Comparison of ENCODE assay signal across 15 cellular contexts in genomic region chr1:227544677-227545076, GRCh38. TPM values are rescaled to one million over a fixed set of nuclear protein-coding genes. Genes with fewer than 3 reads are reported as not detected.
A peak's percentile ranks its signal among the peaks of the same experiment; 100 is the strongest.
DNase-seq lines count a peak whose midpoint lies in the region; TF ChIP-seq lines count a peak whose summit lies in the region.
"Had no signal": no experiment of that assay in that cellular context is flagged by ENCODE, and none has a peak within 500 bp of the region (broad histone marks: within the 10 kb centered on the region; RNA-seq: fewer than 3 reads in every experiment).

No MANE protein-coding gene starts in this region.

- no peaks in the 10 kb centered on the region for H3K9me3 Mint-ChIP-seq in dendritic cell treated with granulocyte-macrophage colony-stimulating factor and Interleukin-4, amounts not matched to agents 40 ng/mL and 50 ng/mL, for 4 days
- no peaks in the 10 kb centered on the region for H3K9me3 Mint-ChIP-seq in neural crest cell
- H3K9me3 Mint-ChIP-seq: CD8-positive, alpha-beta T cell had no signal

- H3K27ac ChIP-seq in GM23248: no peak overlapping the region
- H3K27ac ChIP-seq: A549, C4-2B had no signal

- H3K4me2 ChIP-seq in GM23248 (ENCODE audit: unreplicated experiment): no peak overlapping the region
- H3K4me2 ChIP-seq: A549 had no signal

- H3K27me3 Mint-ChIP-seq in dendritic cell treated with granulocyte-macrophage colony-stimulating factor and Interleukin-4, amounts not matched to agents 40 ng/mL and 50 ng/mL, for 4 days: peaks cover 19% of the 10 kb centered on the region
- no peaks in the 10 kb centered on the region for H3K27me3 Mint-ChIP-seq in neural crest cell (ENCODE audit: low read depth)

- H3K4me3 ChIP-seq in H7 (ENCODE audit: insufficient read depth, low read depth, low read length) (no peak overlapping the region), GM23248 (no peak overlapping the region)
- H3K4me3 ChIP-seq: A549 had no signal

- H3K9ac ChIP-seq in GM23248: no peak overlapping the region

- DNase-seq in H7 (peak; percentile 22), neural crest cell (ENCODE audit: low read depth, low spot score) (no peak), OCI-M1 (lab: John Stamatoyannopoulos, UW) (no peak), GM23248 (no peak)
- DNase-seq in effector CD8-positive, alpha-beta T cell (lab: John Stamatoyannopoulos, UW): no peak
- DNase-seq: BE2C; CD8-positive, alpha-beta T cell; COR-L47; DMS153; DMS79 treated with DMSO at 0.1 percent for 48 hours; EL; IMR-90 had no signal

- H3K36me3 ChIP-seq in H7 (replicated peaks; ENCODE audit: control insufficient read depth, insufficient read depth, low read length) (no peaks in the 10 kb centered on the region), GM23248 (ENCODE audit: low read depth) (no peaks in the 10 kb centered on the region)
- H3K36me3 ChIP-seq: BE2C had no signal

- no peak overlapping the region for H2AFZ ChIP-seq in GM23248

- no peaks in the 10 kb centered on the region for H3F3A ChIP-seq in GM23248 (ENCODE audit: insufficient read depth)

- no peak overlapping the region for H3K4me3 Mint-ChIP-seq in dendritic cell treated with granulocyte-macrophage colony-stimulating factor and Interleukin-4, amounts not matched to agents 40 ng/mL and 50 ng/mL, for 4 days
- peak overlapping the region; percentile 27 for H3K4me3 Mint-ChIP-seq in neural crest cell
- H3K4me3 Mint-ChIP-seq: CD8-positive, alpha-beta T cell had no signal

- TF ChIP-seq CTCF in neural crest cell (conservative IDR thresholded peaks at IDR 0.05): no peak

- in situ Hi-C loops in GM23248 (cut with MboI): no loop called here

- no peaks in the 10 kb centered on the region for H3K79me2 ChIP-seq in GM23248 (ENCODE audit: insufficient read depth)

- H4K20me1 ChIP-seq in GM23248 (ENCODE audit: insufficient read depth): no peaks in the 10 kb centered on the region

- H3K27ac Mint-ChIP-seq in dendritic cell treated with granulocyte-macrophage colony-stimulating factor and Interleukin-4, amounts not matched to agents 40 ng/mL and 50 ng/mL, for 4 days: peak overlapping the region; percentile 5
- no peak overlapping the region for H3K27ac Mint-ChIP-seq in neural crest cell (ENCODE audit: unreplicated experiment)
- H3K27ac Mint-ChIP-seq: CD8-positive, alpha-beta T cell had no signal

- WGBS in GM23248 (ENCODE audit: low coverage in 1 of 2, low lambda C conversion rate in 2 of 2, missing lambda C conversion rate in 2 of 2), 2 experiments: 78 to 92% methylated on average over 2 of the region's 2 CpGs

- H3K9me2 ChIP-seq in GM23248 (ENCODE audit: insufficient read depth): no peaks in the 10 kb centered on the region

- no peaks in the 10 kb centered on the region for H3K4me1 ChIP-seq in GM23248 (ENCODE audit: insufficient read depth)
- H3K4me1 ChIP-seq: BE2C had no signal

- H3K27me3 ChIP-seq in H7 (ENCODE audit: control insufficient read depth, insufficient read depth, low read length): peaks cover 14% of the 10 kb centered on the region
- no peaks in the 10 kb centered on the region for H3K27me3 ChIP-seq in GM23248 (replicated peaks; ENCODE audit: insufficient read depth)
- H3K27me3 ChIP-seq: BE2C had no signal

- no peaks in the 10 kb centered on the region for H3K36me3 Mint-ChIP-seq in dendritic cell treated with granulocyte-macrophage colony-stimulating factor and Interleukin-4, amounts not matched to agents 40 ng/mL and 50 ng/mL, for 4 days (ENCODE audit: low read depth)
- no peaks in the 10 kb centered on the region for H3K36me3 Mint-ChIP-seq in neural crest cell (ENCODE audit: low read depth)
- H3K36me3 Mint-ChIP-seq: CD8-positive, alpha-beta T cell had no signal

- H3K9me3 ChIP-seq in GM23248 (ENCODE audit: low read depth): no peaks in the 10 kb centered on the region
- H3K9me3 ChIP-seq: BE2C had no signal

- H3K4me1 Mint-ChIP-seq in dendritic cell treated with granulocyte-macrophage colony-stimulating factor and Interleukin-4, amounts not matched to agents 40 ng/mL and 50 ng/mL, for 4 days (ENCODE audit: low read depth): peaks cover 5% of the 10 kb centered on the region
- H3K4me1 Mint-ChIP-seq in neural crest cell: peaks cover 13% of the 10 kb centered on the region

- intact Hi-C loops in dendritic cell treated with granulocyte-macrophage colony-stimulating factor and Interleukin-4, amounts not matched to agents 40 ng/mL and 50 ng/mL, for 4 days (cut with micrococcal nuclease): loop anchor here (5.0 kb wide), 1 partner anchor 62 kb away; no protein-coding TSS in a partner anchor

RNA-seq across cellular contexts. Expression of gene ZNF678, which starts 18.7 kb away (rescaled TPM):
- 21.9 and 37.8 TPM in 2 replicates for total RNA-seq in H7 (2014; rRNA removed; shearing (Covaris generic))
- total RNA-seq in neural crest cell: 26.6 and 29.9 TPM in 2 replicates
- 1.7 and 1.8 TPM in 2 replicates for total RNA-seq in GM23248 (2014; rRNA removed; shearing (Covaris generic))
- 0.70 and 0.86 TPM in 2 replicates for polyA plus RNA-seq in GM23248 (2016; fragmentation: Nextera tagmentation; extraction: Ambion mirVana)
